In the genomic region with DNA sequence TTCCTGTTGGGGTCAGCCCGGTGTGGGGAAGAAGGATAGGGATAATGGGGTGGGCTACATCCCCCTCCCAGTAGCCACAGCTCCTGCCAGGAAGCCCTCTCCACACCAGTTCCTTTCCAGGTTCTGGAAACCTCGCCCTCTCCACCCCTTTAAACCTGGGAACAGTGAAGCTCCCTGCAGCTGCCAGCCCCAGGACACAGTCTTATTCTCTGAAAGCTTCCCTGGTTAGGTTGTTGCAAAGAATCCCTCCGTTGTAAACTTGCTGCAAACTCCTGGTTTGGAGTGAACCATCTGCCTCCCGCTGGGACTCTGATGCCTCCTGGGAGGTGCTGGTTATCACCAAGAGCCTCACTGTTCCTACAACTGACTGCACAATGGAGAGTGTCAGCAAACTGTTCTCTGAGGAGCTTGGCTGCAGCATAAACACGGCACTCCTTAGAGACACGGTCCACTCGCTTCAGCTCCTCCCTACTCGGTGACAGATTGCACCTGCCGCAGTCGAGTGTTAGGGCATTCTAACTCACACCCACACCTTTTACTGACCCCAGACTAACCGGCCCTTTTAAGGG, we compare ENCODE assay signal across 1 cellular context.
TF ChIP-seq lines count a peak whose summit lies in the region.

No MANE protein-coding gene starts in this region.

TF ChIP-seq in WTC11, 78 proteins besides CTCF, POLR2A, EP300 and RAD21:
- TF ChIP-seq, protein P1, sequence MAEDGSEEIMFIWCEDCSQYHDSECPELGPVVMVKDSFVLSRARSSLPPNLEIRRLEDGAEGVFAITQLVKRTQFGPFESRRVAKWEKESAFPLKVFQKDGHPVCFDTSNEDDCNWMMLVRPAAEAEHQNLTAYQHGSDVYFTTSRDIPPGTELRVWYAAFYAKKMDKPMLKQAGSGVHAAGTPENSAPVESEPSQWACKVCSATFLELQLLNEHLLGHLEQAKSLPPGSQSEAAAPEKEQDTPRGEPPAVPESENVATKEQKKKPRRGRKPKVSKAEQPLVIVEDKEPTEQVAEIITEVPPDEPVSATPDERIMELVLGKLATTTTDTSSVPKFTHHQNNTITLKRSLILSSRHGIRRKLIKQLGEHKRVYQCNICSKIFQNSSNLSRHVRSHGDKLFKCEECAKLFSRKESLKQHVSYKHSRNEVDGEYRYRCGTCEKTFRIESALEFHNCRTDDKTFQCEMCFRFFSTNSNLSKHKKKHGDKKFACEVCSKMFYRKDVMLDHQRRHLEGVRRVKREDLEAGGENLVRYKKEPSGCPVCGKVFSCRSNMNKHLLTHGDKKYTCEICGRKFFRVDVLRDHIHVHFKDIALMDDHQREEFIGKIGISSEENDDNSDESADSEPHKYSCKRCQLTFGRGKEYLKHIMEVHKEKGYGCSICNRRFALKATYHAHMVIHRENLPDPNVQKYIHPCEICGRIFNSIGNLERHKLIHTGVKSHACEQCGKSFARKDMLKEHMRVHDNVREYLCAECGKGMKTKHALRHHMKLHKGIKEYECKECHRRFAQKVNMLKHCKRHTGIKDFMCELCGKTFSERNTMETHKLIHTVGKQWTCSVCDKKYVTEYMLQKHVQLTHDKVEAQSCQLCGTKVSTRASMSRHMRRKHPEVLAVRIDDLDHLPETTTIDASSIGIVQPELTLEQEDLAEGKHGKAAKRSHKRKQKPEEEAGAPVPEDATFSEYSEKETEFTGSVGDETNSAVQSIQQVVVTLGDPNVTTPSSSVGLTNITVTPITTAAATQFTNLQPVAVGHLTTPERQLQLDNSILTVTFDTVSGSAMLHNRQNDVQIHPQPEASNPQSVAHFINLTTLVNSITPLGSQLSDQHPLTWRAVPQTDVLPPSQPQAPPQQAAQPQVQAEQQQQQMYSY (CRISPR knock-in tag; IDR thresholded peaks at IDR 0.05), result no peak
- TF ChIP-seq, protein P2, sequence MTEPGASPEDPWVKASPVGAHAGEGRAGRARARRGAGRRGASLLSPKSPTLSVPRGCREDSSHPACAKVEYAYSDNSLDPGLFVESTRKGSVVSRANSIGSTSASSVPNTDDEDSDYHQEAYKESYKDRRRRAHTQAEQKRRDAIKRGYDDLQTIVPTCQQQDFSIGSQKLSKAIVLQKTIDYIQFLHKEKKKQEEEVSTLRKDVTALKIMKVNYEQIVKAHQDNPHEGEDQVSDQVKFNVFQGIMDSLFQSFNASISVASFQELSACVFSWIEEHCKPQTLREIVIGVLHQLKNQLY (CRISPR knock-in tag; IDR thresholded peaks at IDR 0.05), result no peak
- TF ChIP-seq, protein P3, sequence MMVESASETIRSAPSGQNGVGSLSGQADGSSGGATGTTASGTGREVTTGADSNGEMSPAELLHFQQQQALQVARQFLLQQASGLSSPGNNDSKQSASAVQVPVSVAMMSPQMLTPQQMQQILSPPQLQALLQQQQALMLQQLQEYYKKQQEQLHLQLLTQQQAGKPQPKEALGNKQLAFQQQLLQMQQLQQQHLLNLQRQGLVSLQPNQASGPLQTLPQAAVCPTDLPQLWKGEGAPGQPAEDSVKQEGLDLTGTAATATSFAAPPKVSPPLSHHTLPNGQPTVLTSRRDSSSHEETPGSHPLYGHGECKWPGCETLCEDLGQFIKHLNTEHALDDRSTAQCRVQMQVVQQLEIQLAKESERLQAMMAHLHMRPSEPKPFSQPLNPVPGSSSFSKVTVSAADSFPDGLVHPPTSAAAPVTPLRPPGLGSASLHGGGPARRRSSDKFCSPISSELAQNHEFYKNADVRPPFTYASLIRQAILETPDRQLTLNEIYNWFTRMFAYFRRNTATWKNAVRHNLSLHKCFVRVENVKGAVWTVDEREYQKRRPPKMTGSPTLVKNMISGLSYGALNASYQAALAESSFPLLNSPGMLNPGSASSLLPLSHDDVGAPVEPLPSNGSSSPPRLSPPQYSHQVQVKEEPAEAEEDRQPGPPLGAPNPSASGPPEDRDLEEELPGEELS (CRISPR knock-in tag; IDR thresholded peaks at IDR 0.05), result no peak
- TF ChIP-seq RELA (CRISPR knock-in tag; IDR thresholded peaks at IDR 0.05; ENCODE audit: borderline replicate concordance), result no peak
- TF ChIP-seq ZNF138 (CRISPR knock-in tag; conservative IDR thresholded peaks at IDR 0.05), result no peak
- no peak for TF ChIP-seq ZNF219 (CRISPR knock-in tag; IDR thresholded peaks at IDR 0.05; ENCODE audit: borderline replicate concordance)
- TF ChIP-seq, protein P4, sequence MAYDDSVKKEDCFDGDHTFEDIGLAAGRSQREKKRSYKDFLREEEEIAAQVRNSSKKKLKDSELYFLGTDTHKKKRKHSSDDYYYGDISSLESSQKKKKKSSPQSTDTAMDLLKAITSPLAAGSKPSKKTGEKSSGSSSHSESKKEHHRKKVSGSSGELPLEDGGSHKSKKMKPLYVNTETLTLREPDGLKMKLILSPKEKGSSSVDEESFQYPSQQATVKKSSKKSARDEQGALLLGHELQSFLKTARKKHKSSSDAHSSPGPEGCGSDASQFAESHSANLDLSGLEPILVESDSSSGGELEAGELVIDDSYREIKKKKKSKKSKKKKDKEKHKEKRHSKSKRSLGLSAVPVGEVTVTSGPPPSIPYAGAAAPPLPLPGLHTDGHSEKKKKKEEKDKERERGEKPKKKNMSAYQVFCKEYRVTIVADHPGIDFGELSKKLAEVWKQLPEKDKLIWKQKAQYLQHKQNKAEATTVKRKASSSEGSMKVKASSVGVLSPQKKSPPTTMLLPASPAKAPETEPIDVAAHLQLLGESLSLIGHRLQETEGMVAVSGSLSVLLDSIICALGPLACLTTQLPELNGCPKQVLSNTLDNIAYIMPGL (CRISPR knock-in tag; IDR thresholded peaks at IDR 0.05), result no peak
- TF ChIP-seq, protein P5, sequence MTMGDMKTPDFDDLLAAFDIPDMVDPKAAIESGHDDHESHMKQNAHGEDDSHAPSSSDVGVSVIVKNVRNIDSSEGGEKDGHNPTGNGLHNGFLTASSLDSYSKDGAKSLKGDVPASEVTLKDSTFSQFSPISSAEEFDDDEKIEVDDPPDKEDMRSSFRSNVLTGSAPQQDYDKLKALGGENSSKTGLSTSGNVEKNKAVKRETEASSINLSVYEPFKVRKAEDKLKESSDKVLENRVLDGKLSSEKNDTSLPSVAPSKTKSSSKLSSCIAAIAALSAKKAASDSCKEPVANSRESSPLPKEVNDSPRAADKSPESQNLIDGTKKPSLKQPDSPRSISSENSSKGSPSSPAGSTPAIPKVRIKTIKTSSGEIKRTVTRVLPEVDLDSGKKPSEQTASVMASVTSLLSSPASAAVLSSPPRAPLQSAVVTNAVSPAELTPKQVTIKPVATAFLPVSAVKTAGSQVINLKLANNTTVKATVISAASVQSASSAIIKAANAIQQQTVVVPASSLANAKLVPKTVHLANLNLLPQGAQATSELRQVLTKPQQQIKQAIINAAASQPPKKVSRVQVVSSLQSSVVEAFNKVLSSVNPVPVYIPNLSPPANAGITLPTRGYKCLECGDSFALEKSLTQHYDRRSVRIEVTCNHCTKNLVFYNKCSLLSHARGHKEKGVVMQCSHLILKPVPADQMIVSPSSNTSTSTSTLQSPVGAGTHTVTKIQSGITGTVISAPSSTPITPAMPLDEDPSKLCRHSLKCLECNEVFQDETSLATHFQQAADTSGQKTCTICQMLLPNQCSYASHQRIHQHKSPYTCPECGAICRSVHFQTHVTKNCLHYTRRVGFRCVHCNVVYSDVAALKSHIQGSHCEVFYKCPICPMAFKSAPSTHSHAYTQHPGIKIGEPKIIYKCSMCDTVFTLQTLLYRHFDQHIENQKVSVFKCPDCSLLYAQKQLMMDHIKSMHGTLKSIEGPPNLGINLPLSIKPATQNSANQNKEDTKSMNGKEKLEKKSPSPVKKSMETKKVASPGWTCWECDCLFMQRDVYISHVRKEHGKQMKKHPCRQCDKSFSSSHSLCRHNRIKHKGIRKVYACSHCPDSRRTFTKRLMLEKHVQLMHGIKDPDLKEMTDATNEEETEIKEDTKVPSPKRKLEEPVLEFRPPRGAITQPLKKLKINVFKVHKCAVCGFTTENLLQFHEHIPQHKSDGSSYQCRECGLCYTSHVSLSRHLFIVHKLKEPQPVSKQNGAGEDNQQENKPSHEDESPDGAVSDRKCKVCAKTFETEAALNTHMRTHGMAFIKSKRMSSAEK (CRISPR knock-in tag; IDR thresholded peaks at IDR 0.05; ENCODE audit: borderline replicate concordance), result no peak
- TF ChIP-seq, protein P6, sequence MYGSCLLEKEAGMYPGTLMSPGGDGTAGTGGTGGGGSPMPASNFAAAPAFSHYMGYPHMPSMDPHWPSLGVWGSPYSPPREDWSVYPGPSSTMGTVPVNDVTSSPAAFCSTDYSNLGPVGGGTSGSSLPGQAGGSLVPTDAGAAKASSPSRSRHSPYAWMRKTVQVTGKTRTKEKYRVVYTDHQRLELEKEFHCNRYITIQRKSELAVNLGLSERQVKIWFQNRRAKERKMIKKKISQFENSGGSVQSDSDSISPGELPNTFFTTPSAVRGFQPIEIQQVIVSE (CRISPR knock-in tag; IDR thresholded peaks at IDR 0.05; ENCODE audit: borderline replicate concordance), result no peak
- no peak for TF ChIP-seq FOXJ3 (CRISPR knock-in tag; IDR thresholded peaks at IDR 0.05; ENCODE audit: borderline replicate concordance)
- TF ChIP-seq, protein P7, sequence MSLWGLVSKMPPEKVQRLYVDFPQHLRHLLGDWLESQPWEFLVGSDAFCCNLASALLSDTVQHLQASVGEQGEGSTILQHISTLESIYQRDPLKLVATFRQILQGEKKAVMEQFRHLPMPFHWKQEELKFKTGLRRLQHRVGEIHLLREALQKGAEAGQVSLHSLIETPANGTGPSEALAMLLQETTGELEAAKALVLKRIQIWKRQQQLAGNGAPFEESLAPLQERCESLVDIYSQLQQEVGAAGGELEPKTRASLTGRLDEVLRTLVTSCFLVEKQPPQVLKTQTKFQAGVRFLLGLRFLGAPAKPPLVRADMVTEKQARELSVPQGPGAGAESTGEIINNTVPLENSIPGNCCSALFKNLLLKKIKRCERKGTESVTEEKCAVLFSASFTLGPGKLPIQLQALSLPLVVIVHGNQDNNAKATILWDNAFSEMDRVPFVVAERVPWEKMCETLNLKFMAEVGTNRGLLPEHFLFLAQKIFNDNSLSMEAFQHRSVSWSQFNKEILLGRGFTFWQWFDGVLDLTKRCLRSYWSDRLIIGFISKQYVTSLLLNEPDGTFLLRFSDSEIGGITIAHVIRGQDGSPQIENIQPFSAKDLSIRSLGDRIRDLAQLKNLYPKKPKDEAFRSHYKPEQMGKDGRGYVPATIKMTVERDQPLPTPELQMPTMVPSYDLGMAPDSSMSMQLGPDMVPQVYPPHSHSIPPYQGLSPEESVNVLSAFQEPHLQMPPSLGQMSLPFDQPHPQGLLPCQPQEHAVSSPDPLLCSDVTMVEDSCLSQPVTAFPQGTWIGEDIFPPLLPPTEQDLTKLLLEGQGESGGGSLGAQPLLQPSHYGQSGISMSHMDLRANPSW (CRISPR knock-in tag; conservative IDR thresholded peaks at IDR 0.05; ENCODE audit: low read depth), result no peak
- no peak for TF ChIP-seq SMAD3 (CRISPR knock-in tag; IDR thresholded peaks at IDR 0.05; ENCODE audit: borderline replicate concordance)
- no peak for TF ChIP-seq NFE2L1 (CRISPR knock-in tag; IDR thresholded peaks at IDR 0.05)
- no peak for TF ChIP-seq OVOL2 (CRISPR knock-in tag; IDR thresholded peaks at IDR 0.05; ENCODE audit: borderline replicate concordance)
